1 cellular context compared by ENCODE assay signal in genomic region chr1:182235952-182236650, GRCh38.
TF ChIP-seq lines count a peak whose summit lies in the region.

No MANE protein-coding gene starts in this region.

TF ChIP-seq in K562, 482 proteins besides CTCF, POLR2A, EP300 and RAD21 (continued from another document and continues in another):
- TF ChIP-seq BCOR (IDR thresholded peaks at IDR 0.05), result peak; percentile 75; the same call in 1 of the 2 replicates
- peak; percentile 70; the same call in 1 of the 2 replicates for TF ChIP-seq PHF21A (IDR thresholded peaks at IDR 0.05; ENCODE audit: borderline replicate concordance, low read depth)
- peak; percentile 48; the same call in 1 of the 2 replicates for TF ChIP-seq MYC (IDR thresholded peaks at IDR 0.05; ENCODE audit: low read depth, low read length)
- no peak for TF ChIP-seq MYC (CRISPR knock-in tag; IDR thresholded peaks at IDR 0.05; ENCODE audit: borderline replicate concordance, low read depth)
- TF ChIP-seq RFX7 (CRISPR knock-in tag; IDR thresholded peaks at IDR 0.05), result no peak
- TF ChIP-seq HMBOX1 (IDR thresholded peaks at IDR 0.05), result no peak
- TF ChIP-seq PCBP1 (IDR thresholded peaks at IDR 0.05; ENCODE audit: low read depth, low read length, poor library complexity, severe bottlenecking), result no peak
- no peak for TF ChIP-seq TSC22D4 (tag; IDR thresholded peaks at IDR 0.05)
- TF ChIP-seq ZSCAN32 (CRISPR knock-in tag; IDR thresholded peaks at IDR 0.05), result no peak
- no peak for TF ChIP-seq SMC3 (conservative IDR thresholded peaks at IDR 0.05; ENCODE audit: insufficient read depth, low read depth, low read length)
- no peak for TF ChIP-seq SRSF1 (IDR thresholded peaks at IDR 0.05; ENCODE audit: low read depth, low read length)
- no peak for TF ChIP-seq ZFP30 (CRISPR knock-in tag; IDR thresholded peaks at IDR 0.05; ENCODE audit: borderline replicate concordance)
- no peak for TF ChIP-seq POLR2B (IDR thresholded peaks at IDR 0.05; ENCODE audit: low read depth, partially characterized antibody)
- no peak for TF ChIP-seq FOXK1 (CRISPR knock-in tag; IDR thresholded peaks at IDR 0.05; ENCODE audit: borderline replicate concordance)
- TF ChIP-seq HMG20B (CRISPR knock-in tag; IDR thresholded peaks at IDR 0.05), result no peak
- TF ChIP-seq, protein P1, sequence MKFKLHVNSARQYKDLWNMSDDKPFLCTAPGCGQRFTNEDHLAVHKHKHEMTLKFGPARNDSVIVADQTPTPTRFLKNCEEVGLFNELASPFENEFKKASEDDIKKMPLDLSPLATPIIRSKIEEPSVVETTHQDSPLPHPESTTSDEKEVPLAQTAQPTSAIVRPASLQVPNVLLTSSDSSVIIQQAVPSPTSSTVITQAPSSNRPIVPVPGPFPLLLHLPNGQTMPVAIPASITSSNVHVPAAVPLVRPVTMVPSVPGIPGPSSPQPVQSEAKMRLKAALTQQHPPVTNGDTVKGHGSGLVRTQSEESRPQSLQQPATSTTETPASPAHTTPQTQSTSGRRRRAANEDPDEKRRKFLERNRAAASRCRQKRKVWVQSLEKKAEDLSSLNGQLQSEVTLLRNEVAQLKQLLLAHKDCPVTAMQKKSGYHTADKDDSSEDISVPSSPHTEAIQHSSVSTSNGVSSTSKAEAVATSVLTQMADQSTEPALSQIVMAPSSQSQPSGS (CRISPR knock-in tag; IDR thresholded peaks at IDR 0.05), result peak; percentile 95
- TF ChIP-seq MEF2A (IDR thresholded peaks at IDR 0.05; ENCODE audit: control insufficient read depth, low read depth, low read length), result peak; percentile 100
- TF ChIP-seq, protein P2, sequence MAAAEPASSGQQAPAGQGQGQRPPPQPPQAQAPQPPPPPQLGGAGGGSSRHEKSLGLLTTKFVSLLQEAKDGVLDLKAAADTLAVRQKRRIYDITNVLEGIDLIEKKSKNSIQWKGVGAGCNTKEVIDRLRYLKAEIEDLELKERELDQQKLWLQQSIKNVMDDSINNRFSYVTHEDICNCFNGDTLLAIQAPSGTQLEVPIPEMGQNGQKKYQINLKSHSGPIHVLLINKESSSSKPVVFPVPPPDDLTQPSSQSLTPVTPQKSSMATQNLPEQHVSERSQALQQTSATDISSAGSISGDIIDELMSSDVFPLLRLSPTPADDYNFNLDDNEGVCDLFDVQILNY (CRISPR knock-in tag; IDR thresholded peaks at IDR 0.05), result no peak
- TF ChIP-seq, protein P3, sequence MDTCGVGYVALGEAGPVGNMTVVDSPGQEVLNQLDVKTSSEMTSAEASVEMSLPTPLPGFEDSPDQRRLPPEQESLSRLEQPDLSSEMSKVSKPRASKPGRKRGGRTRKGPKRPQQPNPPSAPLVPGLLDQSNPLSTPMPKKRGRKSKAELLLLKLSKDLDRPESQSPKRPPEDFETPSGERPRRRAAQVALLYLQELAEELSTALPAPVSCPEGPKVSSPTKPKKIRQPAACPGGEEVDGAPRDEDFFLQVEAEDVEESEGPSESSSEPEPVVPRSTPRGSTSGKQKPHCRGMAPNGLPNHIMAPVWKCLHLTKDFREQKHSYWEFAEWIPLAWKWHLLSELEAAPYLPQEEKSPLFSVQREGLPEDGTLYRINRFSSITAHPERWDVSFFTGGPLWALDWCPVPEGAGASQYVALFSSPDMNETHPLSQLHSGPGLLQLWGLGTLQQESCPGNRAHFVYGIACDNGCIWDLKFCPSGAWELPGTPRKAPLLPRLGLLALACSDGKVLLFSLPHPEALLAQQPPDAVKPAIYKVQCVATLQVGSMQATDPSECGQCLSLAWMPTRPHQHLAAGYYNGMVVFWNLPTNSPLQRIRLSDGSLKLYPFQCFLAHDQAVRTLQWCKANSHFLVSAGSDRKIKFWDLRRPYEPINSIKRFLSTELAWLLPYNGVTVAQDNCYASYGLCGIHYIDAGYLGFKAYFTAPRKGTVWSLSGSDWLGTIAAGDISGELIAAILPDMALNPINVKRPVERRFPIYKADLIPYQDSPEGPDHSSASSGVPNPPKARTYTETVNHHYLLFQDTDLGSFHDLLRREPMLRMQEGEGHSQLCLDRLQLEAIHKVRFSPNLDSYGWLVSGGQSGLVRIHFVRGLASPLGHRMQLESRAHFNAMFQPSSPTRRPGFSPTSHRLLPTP (IDR thresholded peaks at IDR 0.05; ENCODE audit: borderline replicate concordance, extremely low read depth, insufficient read length), result no peak
- no peak for TF ChIP-seq E2F4 (CRISPR knock-in tag; IDR thresholded peaks at IDR 0.05; ENCODE audit: low read depth)
- TF ChIP-seq RUNX1 (IDR thresholded peaks at IDR 0.05; ENCODE audit: low read depth), result peak; percentile 88
- 0 out of 2 replicates have a peak, but pooled peaks have one; percentile 15 for TF ChIP-seq USF1 (CRISPR knock-in tag; IDR thresholded peaks at IDR 0.05)
- peak; percentile 99 for TF ChIP-seq JUND (IDR thresholded peaks at IDR 0.05; ENCODE audit: borderline replicate concordance, low read depth, low read length)
- TF ChIP-seq JUND (tag; IDR thresholded peaks at IDR 0.05; ENCODE audit: borderline replicate concordance, low read depth, low read length), result peak; percentile 99; the same call in 2 of the 3 replicates
- no peak for TF ChIP-seq HMG20A (CRISPR knock-in tag; conservative IDR thresholded peaks at IDR 0.05)
- TF ChIP-seq ERF (CRISPR knock-in tag; IDR thresholded peaks at IDR 0.05), result no peak
- TF ChIP-seq CBFB (CRISPR knock-in tag; IDR thresholded peaks at IDR 0.05), result no peak
- no peak for TF ChIP-seq PHTF2 (CRISPR knock-in tag; IDR thresholded peaks at IDR 0.05)
- no peak for TF ChIP-seq TFE3 (CRISPR knock-in tag; IDR thresholded peaks at IDR 0.05)
- no peak for TF ChIP-seq BRF2 (IDR thresholded peaks at IDR 0.05; ENCODE audit: borderline replicate concordance, insufficient read depth, insufficient read length)
- no peak for TF ChIP-seq CHD4 (IDR thresholded peaks at IDR 0.05; ENCODE audit: insufficient read depth, insufficient replicate concordance, low read depth, low read length, poor library complexity, severe bottlenecking)
- TF ChIP-seq DMBX1 (CRISPR knock-in tag; IDR thresholded peaks at IDR 0.05; ENCODE audit: borderline replicate concordance), result peak; percentile 82
- TF ChIP-seq HNRNPUL1 (IDR thresholded peaks at IDR 0.05; ENCODE audit: low read length), result no peak
- no peak for TF ChIP-seq CEBPG (CRISPR knock-in tag; IDR thresholded peaks at IDR 0.05)
- no peak for TF ChIP-seq CEBPG (tag; conservative IDR thresholded peaks at IDR 0.05 in 1 of 2, IDR thresholded peaks at IDR 0.05 in 1 of 2)
- TF ChIP-seq, protein P4, sequence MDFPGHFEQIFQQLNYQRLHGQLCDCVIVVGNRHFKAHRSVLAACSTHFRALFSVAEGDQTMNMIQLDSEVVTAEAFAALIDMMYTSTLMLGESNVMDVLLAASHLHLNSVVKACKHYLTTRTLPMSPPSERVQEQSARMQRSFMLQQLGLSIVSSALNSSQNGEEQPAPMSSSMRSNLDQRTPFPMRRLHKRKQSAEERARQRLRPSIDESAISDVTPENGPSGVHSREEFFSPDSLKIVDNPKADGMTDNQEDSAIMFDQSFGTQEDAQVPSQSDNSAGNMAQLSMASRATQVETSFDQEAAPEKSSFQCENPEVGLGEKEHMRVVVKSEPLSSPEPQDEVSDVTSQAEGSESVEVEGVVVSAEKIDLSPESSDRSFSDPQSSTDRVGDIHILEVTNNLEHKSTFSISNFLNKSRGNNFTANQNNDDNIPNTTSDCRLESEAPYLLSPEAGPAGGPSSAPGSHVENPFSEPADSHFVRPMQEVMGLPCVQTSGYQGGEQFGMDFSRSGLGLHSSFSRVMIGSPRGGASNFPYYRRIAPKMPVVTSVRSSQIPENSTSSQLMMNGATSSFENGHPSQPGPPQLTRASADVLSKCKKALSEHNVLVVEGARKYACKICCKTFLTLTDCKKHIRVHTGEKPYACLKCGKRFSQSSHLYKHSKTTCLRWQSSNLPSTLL (IDR thresholded peaks at IDR 0.05), result no peak
- TF ChIP-seq ZNF274 (IDR thresholded peaks at IDR 0.05; ENCODE audit: borderline replicate concordance, low read depth, low read length), result no peak
- TF ChIP-seq, protein P5, sequence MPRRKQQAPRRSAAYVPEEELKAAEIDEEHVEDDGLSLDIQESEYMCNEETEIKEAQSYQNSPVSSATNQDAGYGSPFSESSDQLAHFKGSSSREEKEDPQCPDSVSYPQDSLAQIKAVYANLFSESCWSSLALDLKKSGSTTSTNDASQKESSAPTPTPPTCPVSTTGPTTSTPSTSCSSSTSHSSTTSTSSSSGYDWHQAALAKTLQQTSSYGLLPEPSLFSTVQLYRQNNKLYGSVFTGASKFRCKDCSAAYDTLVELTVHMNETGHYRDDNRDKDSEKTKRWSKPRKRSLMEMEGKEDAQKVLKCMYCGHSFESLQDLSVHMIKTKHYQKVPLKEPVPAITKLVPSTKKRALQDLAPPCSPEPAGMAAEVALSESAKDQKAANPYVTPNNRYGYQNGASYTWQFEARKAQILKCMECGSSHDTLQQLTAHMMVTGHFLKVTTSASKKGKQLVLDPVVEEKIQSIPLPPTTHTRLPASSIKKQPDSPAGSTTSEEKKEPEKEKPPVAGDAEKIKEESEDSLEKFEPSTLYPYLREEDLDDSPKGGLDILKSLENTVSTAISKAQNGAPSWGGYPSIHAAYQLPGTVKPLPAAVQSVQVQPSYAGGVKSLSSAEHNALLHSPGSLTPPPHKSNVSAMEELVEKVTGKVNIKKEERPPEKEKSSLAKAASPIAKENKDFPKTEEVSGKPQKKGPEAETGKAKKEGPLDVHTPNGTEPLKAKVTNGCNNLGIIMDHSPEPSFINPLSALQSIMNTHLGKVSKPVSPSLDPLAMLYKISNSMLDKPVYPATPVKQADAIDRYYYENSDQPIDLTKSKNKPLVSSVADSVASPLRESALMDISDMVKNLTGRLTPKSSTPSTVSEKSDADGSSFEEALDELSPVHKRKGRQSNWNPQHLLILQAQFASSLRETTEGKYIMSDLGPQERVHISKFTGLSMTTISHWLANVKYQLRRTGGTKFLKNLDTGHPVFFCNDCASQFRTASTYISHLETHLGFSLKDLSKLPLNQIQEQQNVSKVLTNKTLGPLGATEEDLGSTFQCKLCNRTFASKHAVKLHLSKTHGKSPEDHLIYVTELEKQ (CRISPR knock-in tag; IDR thresholded peaks at IDR 0.05), result no peak
- TF ChIP-seq NR0B1 (IDR thresholded peaks at IDR 0.05; ENCODE audit: partially characterized antibody), result no peak
- peak; percentile 45 for TF ChIP-seq TAF9B (IDR thresholded peaks at IDR 0.05; ENCODE audit: partially characterized antibody)
- TF ChIP-seq RHOXF2B (CRISPR knock-in tag; conservative IDR thresholded peaks at IDR 0.05), result no peak
- TF ChIP-seq XRCC4 (IDR thresholded peaks at IDR 0.05; ENCODE audit: extremely low read depth, insufficient read depth, insufficient read length), result no peak
- no peak for TF ChIP-seq ZNF668 (CRISPR knock-in tag; IDR thresholded peaks at IDR 0.05)
- no peak for TF ChIP-seq NR2C1 (IDR thresholded peaks at IDR 0.05)
- 0 out of 2 replicates have a peak, but pooled peaks have one; percentile 21 for TF ChIP-seq NR2C1 (tag; IDR thresholded peaks at IDR 0.05)
